Comparison of ENCODE assay signal across 33 cellular contexts in genomic region chr7:80472491-80473200, GRCh38. TPM values are rescaled to one million over a fixed set of nuclear protein-coding genes. Genes with fewer than 3 reads are reported as not detected.
DNase-seq lines count a peak whose midpoint lies in the region; ATAC-seq, FAIRE-seq and TF ChIP-seq lines count a peak whose summit lies in the region.
"Had no signal": no experiment of that assay in that cellular context is flagged by ENCODE, and none has a peak within 500 bp of the region (broad histone marks: within the 10 kb centered on the region; RNA-seq: fewer than 3 reads in every experiment).

No MANE protein-coding gene starts in this region.

- dilution Hi-C loops in mammary epithelial cell (cut with HindIII; ENCODE audit: low sequenced_read_pairs): no loop called here

- H3K9ac ChIP-seq in mammary epithelial cell (ENCODE audit: insufficient read depth, low read length) (no peak overlapping the region), liver (ENCODE audit: low read depth in 1 of 2, low read length in 2 of 2) (no peak overlapping the region)

- ATAC-seq in activated CD8-positive, alpha-beta memory T cell treated with anti-CD3 and anti-CD28 coated beads, Interleukin-2, amount 10 ng/mL, durations not matched to agents 7 days and 5 days: no peak
- ATAC-seq in GM19328 (IDR thresholded peaks at IDR 0.05; ENCODE audit: unreplicated experiment): no peak
- no peak for ATAC-seq in GM19463 (IDR thresholded peaks at IDR 0.05; ENCODE audit: unreplicated experiment)
- ATAC-seq: activated T-cell treated with anti-CD3 and anti-CD28 coated beads, Interleukin-2, amount 50 U/mL, for 4 hours; CD8-positive, alpha-beta T cell; effector memory CD8-positive, alpha-beta T cell; esophagus mucosa; natural killer cell; pancreas; stimulated activated naive CD8-positive, alpha-beta T cell treated with anti-CD3 and anti-CD28 coated beads, Interleukin-15, amount 100 ng/mL, for 72 hours; T-helper 17 cell had no signal

- H3K4me3 Mint-ChIP-seq in MCF 10A (ENCODE audit: unreplicated experiment): no peak overlapping the region
- H3K4me3 Mint-ChIP-seq in activated CD8-positive, alpha-beta memory T cell treated with anti-CD3 and anti-CD28 coated beads, Interleukin-2, amount 10 ng/mL, durations not matched to agents 7 days and 5 days: no peak overlapping the region
- H3K4me3 Mint-ChIP-seq: activated T-cell treated with anti-CD3 and anti-CD28 coated beads, Interleukin-2, amount 50 U/mL, for 4 hours; CD8-positive, alpha-beta T cell; effector memory CD8-positive, alpha-beta T cell; natural killer cell; stimulated activated naive CD8-positive, alpha-beta T cell treated with anti-CD3 and anti-CD28 coated beads, Interleukin-15, amount 100 ng/mL, for 72 hours; T-helper 17 cell had no signal

- H3K36me3 Mint-ChIP-seq in MCF 10A (ENCODE audit: insufficient read depth, unreplicated experiment): no peaks in the 10 kb centered on the region
- no peaks in the 10 kb centered on the region for H3K36me3 Mint-ChIP-seq in activated CD8-positive, alpha-beta memory T cell treated with anti-CD3 and anti-CD28 coated beads, Interleukin-2, amount 10 ng/mL, durations not matched to agents 7 days and 5 days
- H3K36me3 Mint-ChIP-seq: CD8-positive, alpha-beta T cell; natural killer cell had no signal

- no peaks in the 10 kb centered on the region for H3K9me3 Mint-ChIP-seq in MCF 10A (ENCODE audit: unreplicated experiment)
- H3K9me3 Mint-ChIP-seq in activated CD8-positive, alpha-beta memory T cell treated with anti-CD3 and anti-CD28 coated beads, Interleukin-2, amount 10 ng/mL, durations not matched to agents 7 days and 5 days (ENCODE audit: low read depth): peaks cover 6% of the 10 kb centered on the region
- H3K9me3 Mint-ChIP-seq: activated T-cell treated with anti-CD3 and anti-CD28 coated beads, Interleukin-2, amount 50 U/mL, for 4 hours; CD8-positive, alpha-beta T cell; stimulated activated naive CD8-positive, alpha-beta T cell treated with anti-CD3 and anti-CD28 coated beads, Interleukin-15, amount 100 ng/mL, for 72 hours had no signal

- no peaks in the 10 kb centered on the region for H4K20me1 ChIP-seq in mammary epithelial cell (ENCODE audit: insufficient read depth, low read length)

- POLR2A ChIA-PET in MCF 10A (lab: Yijun Ruan, JAX): interaction anchor here (0.7 to 1.2 kb wide), 2 partner anchors 9 to 11 kb away, joined by 3 to 4 read pairs; no protein-coding TSS in a partner anchor

- CTCF ChIA-PET in mammary epithelial cell (lab: Charles Lee; ENCODE audit: low non-redundant PET): no interaction called here
- CTCF ChIA-PET in MCF 10A (lab: Yijun Ruan, JAX): interaction anchor here (0.7 to 1.5 kb wide), 5 partner anchors 11 to 208 kb away, joined by 3 to 4 read pairs (median 3); no protein-coding TSS in a partner anchor
- CTCF ChIA-PET in activated CD8-positive, alpha-beta memory T cell treated with anti-CD3 and anti-CD28 coated beads, Interleukin-2, amount 10 ng/mL, durations not matched to agents 7 days and 5 days (lab: Charles Lee): no interaction called here

- no peak overlapping the region for H3K27ac Mint-ChIP-seq in MCF 10A (ENCODE audit: low read depth, unreplicated experiment)
- no peak overlapping the region for H3K27ac Mint-ChIP-seq in activated CD8-positive, alpha-beta memory T cell treated with anti-CD3 and anti-CD28 coated beads, Interleukin-2, amount 10 ng/mL, durations not matched to agents 7 days and 5 days
- H3K27ac Mint-ChIP-seq: CD8-positive, alpha-beta T cell; effector memory CD8-positive, alpha-beta T cell; natural killer cell; stimulated activated naive CD8-positive, alpha-beta T cell treated with anti-CD3 and anti-CD28 coated beads, Interleukin-15, amount 100 ng/mL, for 72 hours; T-helper 17 cell had no signal

- H3K4me3 ChIP-seq in mammary epithelial cell (replicated peaks in 1 of 3; ENCODE audit: insufficient read depth in 1 of 3, low read depth in 2 of 3, low read length in 3 of 3) (no peak overlapping the region), fibroblast of pulmonary artery (replicated peaks; ENCODE audit: low read depth, low read length) (no peak overlapping the region), liver (ENCODE audit: low read depth in 1 of 3, low read length in 3 of 3) (no peak overlapping the region)
- H3K4me3 ChIP-seq: adrenal gland, breast epithelium, colonic mucosa, pancreas, SK-N-MC, transverse colon had no signal

- no peaks in the 10 kb centered on the region for H3K27me3 Mint-ChIP-seq in MCF 10A (ENCODE audit: insufficient read depth, unreplicated experiment)
- no peaks in the 10 kb centered on the region for H3K27me3 Mint-ChIP-seq in activated CD8-positive, alpha-beta memory T cell treated with anti-CD3 and anti-CD28 coated beads, Interleukin-2, amount 10 ng/mL, durations not matched to agents 7 days and 5 days
- H3K27me3 Mint-ChIP-seq: effector memory CD8-positive, alpha-beta T cell; stimulated activated naive CD8-positive, alpha-beta T cell treated with anti-CD3 and anti-CD28 coated beads, Interleukin-15, amount 100 ng/mL, for 72 hours; T-helper 17 cell had no signal

- H2AFZ ChIP-seq in mammary epithelial cell (ENCODE audit: low read depth, low read length): peak overlapping the region; percentile 69

- H3K4me2 ChIP-seq in mammary epithelial cell (ENCODE audit: insufficient read depth, low read depth, low read length): no peak overlapping the region

- no peak for TF ChIP-seq RAD21 in liver (IDR thresholded peaks at IDR 0.05)

- no peaks in the 10 kb centered on the region for H3K79me2 ChIP-seq in mammary epithelial cell (ENCODE audit: insufficient read depth, low read length)

- no TSS peak for BruUV-seq in mammary epithelial cell (replicated peaks; lab: Mats Ljungman, UMichigan)
- BruUV-seq in MCF 10A (replicated peaks; lab: Mats Ljungman, UMichigan): no TSS peak

- no peak for FAIRE-seq in D721Med (lab: Jason Lieb, UNC)

- WGBS in mammary epithelial cell (ENCODE audit: low coverage, missing lambda C conversion rate): 57% methylated on average over 4 of the region's 4 CpGs
- 37% methylated on average over 4 of the region's 4 CpGs for WGBS in liver

- intact Hi-C loops in mammary epithelial cell (cut with micrococcal nuclease): no loop called here
- intact Hi-C loops in MCF 10A (cut with micrococcal nuclease): no loop called here

- in situ Hi-C loops in mammary epithelial cell (cut with MboI; ENCODE audit: low sequenced_read_pairs in 2 of 2): no loop called here

- TF ChIP-seq CTCF in mammary epithelial cell (conservative IDR thresholded peaks at IDR 0.05 in 1 of 2, IDR thresholded peaks at IDR 0.05 in 1 of 2; ENCODE audit: extremely low read depth in 1 of 2, insufficient read depth in 1 of 2, low read depth in 1 of 2, low read length in 2 of 2) (no peak), MCF 10A (IDR thresholded peaks at IDR 0.05; ENCODE audit: unreplicated experiment) (no peak), fibroblast of pulmonary artery (IDR thresholded peaks at IDR 0.05; ENCODE audit: low read length, missing control alignments) (no peak), liver (IDR thresholded peaks at IDR 0.05; ENCODE audit: low read depth, low read length, missing input control) (no peak), D721Med (IDR thresholded peaks at IDR 0.05; ENCODE audit: insufficient read depth, missing control alignments) (no peak)

- no peaks in the 10 kb centered on the region for H3K9me3 ChIP-seq in mammary epithelial cell (replicated peaks; ENCODE audit: insufficient read depth, low read length)
- no peaks in the 10 kb centered on the region for H3K9me3 ChIP-seq in liver (ENCODE audit: control insufficient read depth in 4 of 4, low read length in 3 of 4)
- H3K9me3 ChIP-seq: adrenal gland, breast epithelium, colonic mucosa, pancreas, transverse colon had no signal

- DNase-seq in mammary epithelial cell (no peak), MCF 10A (ENCODE audit: unreplicated experiment) (no peak), fibroblast of pulmonary artery (ENCODE audit: low read depth) (peak; percentile 55), D721Med (ENCODE audit: insufficient read length, low spot score) (no peak)
- DNase-seq in activated CD8-positive, alpha-beta memory T cell treated with anti-CD3 and anti-CD28 coated beads, Interleukin-2, amount 10 ng/mL, durations not matched to agents 7 days and 5 days: no peak
- DNase-seq: activated CD4-positive, alpha-beta T cell treated with anti-CD3 and anti-CD28 coated beads for 1 hour; activated CD8-positive, alpha-beta memory T cell treated with anti-CD3 and anti-CD28 coated beads for 24 hours; activated T-cell treated with anti-CD3 and anti-CD28 coated beads, Interleukin-2, amount 50 U/mL, for 4 hours; adrenal gland; AML-193; CD8-positive, alpha-beta T cell; colonic mucosa; effector memory CD8-positive, alpha-beta T cell; Kasumi-1; left cardiac atrium; midbrain; natural killer cell; NCI-H1694; NCI-H524; pancreas; right cardiac atrium; RPMI8226; stimulated activated naive CD8-positive, alpha-beta T cell treated with anti-CD3 and anti-CD28 coated beads, Interleukin-15, amount 100 ng/mL, for 72 hours; T-helper 17 cell; transverse colon had no signal

- H3K27me3 ChIP-seq in mammary epithelial cell (ENCODE audit: insufficient read depth, low read length) (no peaks in the 10 kb centered on the region), liver (ENCODE audit: control insufficient read depth in 4 of 4, insufficient read depth in 4 of 4, low read length in 3 of 4) (no peaks in the 10 kb centered on the region)
- H3K27me3 ChIP-seq: adrenal gland, breast epithelium, colonic mucosa, pancreas, transverse colon had no signal

- H3K27ac ChIP-seq in mammary epithelial cell (ENCODE audit: insufficient read depth, low read depth, low read length) (no peak overlapping the region), liver (ENCODE audit: low read depth in 1 of 2, low read length in 2 of 2) (no peak overlapping the region)
- H3K27ac ChIP-seq: 22Rv1, adrenal gland, breast epithelium, colonic mucosa, pancreas, SK-N-MC, transverse colon had no signal

- H3K4me1 ChIP-seq in mammary epithelial cell (ENCODE audit: insufficient read depth, low read length): no peaks in the 10 kb centered on the region
- H3K4me1 ChIP-seq in liver (ENCODE audit: control insufficient read depth in 4 of 4, insufficient read depth in 4 of 4, low read length in 3 of 4): peaks cover 0 to 4% (median 3%) of the 10 kb centered on the region in 4 donors
- H3K4me1 ChIP-seq: adrenal gland, breast epithelium, colonic mucosa, pancreas had no signal

- peaks cover 6% of the 10 kb centered on the region for H3K4me1 Mint-ChIP-seq in MCF 10A (ENCODE audit: insufficient read depth, unreplicated experiment)
- no peaks in the 10 kb centered on the region for H3K4me1 Mint-ChIP-seq in activated CD8-positive, alpha-beta memory T cell treated with anti-CD3 and anti-CD28 coated beads, Interleukin-2, amount 10 ng/mL, durations not matched to agents 7 days and 5 days
- H3K4me1 Mint-ChIP-seq: natural killer cell; stimulated activated naive CD8-positive, alpha-beta T cell treated with anti-CD3 and anti-CD28 coated beads, Interleukin-15, amount 100 ng/mL, for 72 hours; T-helper 17 cell had no signal

- H3K36me3 ChIP-seq in mammary epithelial cell (ENCODE audit: insufficient read depth, low read length): no peaks in the 10 kb centered on the region
- H3K36me3 ChIP-seq in liver (ENCODE audit: control insufficient read depth in 4 of 4, insufficient read depth in 3 of 4, low read depth in 1 of 4, low read length in 3 of 4): no peaks in the 10 kb centered on the region
- H3K36me3 ChIP-seq: adrenal gland, breast epithelium, colonic mucosa, pancreas, transverse colon had no signal

RNA-seq across cellular contexts. Expression of gene GNAT3, which starts 39.2 kb away (rescaled TPM):
- not detected for total RNA-seq in mammary epithelial cell
- polyA plus RNA-seq in mammary epithelial cell: not detected
- not detected for polyA minus RNA-seq in mammary epithelial cell
- not detected in 2 replicates for total RNA-seq in MCF 10A (2022)
- total RNA-seq in liver: not detected
- polyA plus RNA-seq in liver: not detected
- not detected for total RNA-seq in activated CD8-positive, alpha-beta memory T cell treated with anti-CD3 and anti-CD28 coated beads, Interleukin-2, amount 10 ng/mL, durations not matched to agents 7 days and 5 days
- total RNA-seq: activated T-cell treated with anti-CD3 and anti-CD28 coated beads, Interleukin-2, amount 50 U/mL, for 4 hours; adrenal gland; breast epithelium; CD8-positive, alpha-beta T cell; colonic mucosa; esophagus mucosa; glomerular endothelial cell; left cardiac atrium; natural killer cell; right cardiac atrium; T-helper 17 cell; transverse colon had no signal
- polyA plus RNA-seq: adrenal gland, pancreas, right cardiac atrium had no signal
